In the genomic region with DNA sequence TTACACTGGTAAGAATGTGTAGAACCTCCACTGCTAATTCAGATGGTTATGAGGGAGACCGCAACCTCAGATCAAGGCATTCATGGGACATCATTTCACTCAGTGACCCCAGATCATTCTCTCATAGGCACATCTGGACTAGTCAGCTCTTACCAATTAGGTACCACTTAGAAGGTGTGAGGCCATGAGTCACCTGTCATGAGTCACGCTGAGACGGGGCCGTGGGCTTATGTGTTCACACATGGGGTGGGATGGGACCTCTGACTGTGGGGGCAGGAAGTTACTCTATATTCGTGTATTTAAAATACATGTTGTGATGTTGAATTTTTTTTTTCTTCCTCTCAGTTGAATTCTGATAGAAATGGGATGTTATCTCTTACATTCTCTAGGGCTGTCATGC, we compare ENCODE assay signal across 1 cellular context.
TF ChIP-seq lines count a peak whose summit lies in the region.

No MANE protein-coding gene starts in this region.

TF ChIP-seq in IMR-90, 13 proteins besides CTCF, POLR2A, EP300 and RAD21 (continued from another document):
- TF ChIP-seq FOS (IDR thresholded peaks at IDR 0.05; ENCODE audit: low read depth, low read length) (no peak), CHD1 (IDR thresholded peaks at IDR 0.05; ENCODE audit: low read depth, low read length) (no peak), USF2 (IDR thresholded peaks at IDR 0.05; ENCODE audit: low read depth, low read length) (no peak)
